In genomic region chr22:37244114-37244921, GRCh38 we compare ENCODE assay signal across 9 cellular contexts. TPM values are rescaled to one million over a fixed set of nuclear protein-coding genes. Genes with fewer than 3 reads are reported as not detected.
DNase-seq lines count a peak whose midpoint lies in the region; ATAC-seq and TF ChIP-seq lines count a peak whose summit lies in the region.
"Had no signal": no experiment of that assay in that cellular context is flagged by ENCODE, and none has a peak within 500 bp of the region (broad histone marks: within the 10 kb centered on the region; RNA-seq: fewer than 3 reads in every experiment).

TSS of gene RAC2 (minus strand) at chr22:37244269. CDS start at chr22:37244148, 121 bp downstream.

- ATAC-seq in GM21576 (IDR thresholded peaks at IDR 0.05; ENCODE audit: unreplicated experiment) (peak; percentile 40), mucosa of descending colon (peak; percentile 83), HG03025 (IDR thresholded peaks at IDR 0.05; ENCODE audit: low FRiP score, unreplicated experiment) (no peak)
- peak; percentile 76 for ATAC-seq in stimulated activated memory B cell treated with anti-CD40 and anti-IgM and Interleukin-4, amounts not matched to agents 10 μg/mL and 1 μg/mL and 100 μg/mL, for 72 hours
- ATAC-seq: Panc1 had no signal

- no TSS peak for BruUV-seq in Calu3 (replicated peaks; lab: Mats Ljungman, UMichigan)

- H3K4me3 Mint-ChIP-seq in Calu3 (ENCODE audit: low read depth, unreplicated experiment): peak within 1 kb of the TSS; percentile 74
- H3K4me3 Mint-ChIP-seq in stimulated activated memory B cell treated with anti-CD40 and anti-IgM and Interleukin-4, amounts not matched to agents 10 μg/mL and 1 μg/mL and 100 μg/mL, for 72 hours: peak within 1 kb of the TSS; percentile 98

- H3K27me3 ChIP-seq in duodenal mucosa (ENCODE audit: control insufficient read depth in 1 of 2, insufficient read depth in 2 of 2, low read length in 2 of 2): no peaks in the 10 kb centered on the region

- H3K36me3 ChIP-seq in duodenal mucosa (ENCODE audit: control insufficient read depth in 1 of 2, insufficient read depth in 2 of 2, low read length in 2 of 2): peaks cover 0 to 9% of the 10 kb centered on the region in 2 donors
- no peaks in the 10 kb centered on the region for H3K36me3 ChIP-seq in mucosa of descending colon (ENCODE audit: low read depth)

- CTCF ChIA-PET in Calu3 (lab: Charles Lee): interaction anchor here (0.6 to 1.4 kb wide), 4 partner anchors 45 to 268 kb away, joined by 3 to 4 read pairs (median 4); no protein-coding TSS in a partner anchor

- peak within 1 kb of the TSS; percentile 48 to 62 for H3K9ac ChIP-seq in duodenal mucosa (ENCODE audit: low read depth in 1 of 2, low read length in 2 of 2)

- intact Hi-C loops in Calu3 (cut with micrococcal nuclease; ENCODE audit: unreplicated experiment) (no loop called here), mucosa of descending colon (cut with DNase I, micrococcal nuclease) (no loop called here)

- peaks cover 14 to 47% of the 10 kb centered on the region in 2 donors for H3K4me1 ChIP-seq in duodenal mucosa (ENCODE audit: control insufficient read depth in 1 of 2, insufficient read depth in 2 of 2, low read length in 2 of 2)
- peaks cover 6% of the 10 kb centered on the region for H3K4me1 ChIP-seq in mucosa of descending colon (ENCODE audit: low read depth)

- H3K9me3 ChIP-seq in duodenal mucosa (ENCODE audit: control insufficient read depth in 1 of 2, low read length in 2 of 2): no peaks in the 10 kb centered on the region
- no peaks in the 10 kb centered on the region for H3K9me3 ChIP-seq in mucosa of descending colon

- no peak within 1 kb of the TSS for H3K27ac Mint-ChIP-seq in Calu3 (ENCODE audit: unreplicated experiment)
- peak within 1 kb of the TSS; percentile 91 for H3K27ac Mint-ChIP-seq in stimulated activated memory B cell treated with anti-CD40 and anti-IgM and Interleukin-4, amounts not matched to agents 10 μg/mL and 1 μg/mL and 100 μg/mL, for 72 hours

- TF ChIP-seq CTCF in Calu3 (IDR thresholded peaks at IDR 0.05; ENCODE audit: unreplicated experiment): no peak
- no peak for TF ChIP-seq CTCF in mucosa of descending colon (IDR thresholded peaks at IDR 0.05)

- no peaks in the 10 kb centered on the region for H3K27me3 Mint-ChIP-seq in Calu3 (ENCODE audit: unreplicated experiment)
- H3K27me3 Mint-ChIP-seq in stimulated activated memory B cell treated with anti-CD40 and anti-IgM and Interleukin-4, amounts not matched to agents 10 μg/mL and 1 μg/mL and 100 μg/mL, for 72 hours: no peaks in the 10 kb centered on the region

- peak; percentile 79 for DNase-seq in Calu3
- peak; percentile 95 for DNase-seq in MV-4-11 (lab: John Stamatoyannopoulos, UW)
- peak; percentile 88 for DNase-seq in activated CD4-positive, alpha-beta T cell treated with anti-CD3 and anti-CD28 coated beads, Interleukin-2, amount 50 U/mL, for 1 hour
- DNase-seq in mucosa of descending colon: peak; percentile 85 to 96 (median 91)

- H3K36me3 Mint-ChIP-seq in Calu3 (ENCODE audit: insufficient read depth, unreplicated experiment): peaks cover 11% of the 10 kb centered on the region
- peaks cover 28% of the 10 kb centered on the region for H3K36me3 Mint-ChIP-seq in stimulated activated memory B cell treated with anti-CD40 and anti-IgM and Interleukin-4, amounts not matched to agents 10 μg/mL and 1 μg/mL and 100 μg/mL, for 72 hours

- H3K9me3 Mint-ChIP-seq in Calu3 (ENCODE audit: low read depth, unreplicated experiment): no peaks in the 10 kb centered on the region
- H3K9me3 Mint-ChIP-seq in stimulated activated memory B cell treated with anti-CD40 and anti-IgM and Interleukin-4, amounts not matched to agents 10 μg/mL and 1 μg/mL and 100 μg/mL, for 72 hours: no peaks in the 10 kb centered on the region

- peak within 1 kb of the TSS; percentile 68 to 77 for H3K4me3 ChIP-seq in duodenal mucosa (ENCODE audit: low read depth in 1 of 2, low read length in 2 of 2)
- peak within 1 kb of the TSS; percentile 2 for H3K4me3 ChIP-seq in mucosa of descending colon

- H3K4me1 Mint-ChIP-seq in Calu3 (ENCODE audit: low read depth, unreplicated experiment): peaks cover 9% of the 10 kb centered on the region
- peaks cover 82% of the 10 kb centered on the region for H3K4me1 Mint-ChIP-seq in stimulated activated memory B cell treated with anti-CD40 and anti-IgM and Interleukin-4, amounts not matched to agents 10 μg/mL and 1 μg/mL and 100 μg/mL, for 72 hours

- H3K27ac ChIP-seq in duodenal mucosa (ENCODE audit: low read depth, low read length): peak within 1 kb of the TSS; percentile 52

RNA-seq across cellular contexts. Expression of gene RAC2, which starts in this region (rescaled TPM):
- total RNA-seq in Calu3 (2022) (21.0 and 24.0 TPM in 2 replicates), mucosa of descending colon (10 to 100 TPM; 15.3 to 26.8 (median 16.4) TPM)
